In genomic region chr2:23642516-23642915, GRCh38 we compare ENCODE assay signal across 17 cellular contexts.
DNase-seq lines count a peak whose midpoint lies in the region; ATAC-seq and TF ChIP-seq lines count a peak whose summit lies in the region.
"Had no signal": no experiment of that assay in that cellular context is flagged by ENCODE, and none has a peak within 500 bp of the region (broad histone marks: within the 10 kb centered on the region; RNA-seq: fewer than 3 reads in every experiment).

No MANE protein-coding gene starts in this region.

- H3K36me3 Mint-ChIP-seq in MCF 10A (ENCODE audit: insufficient read depth, unreplicated experiment) = peaks cover 37% of the 10 kb centered on the region

- CTCF ChIA-PET in MCF 10A (lab: Yijun Ruan, JAX) = interaction anchor here (0.6 kb wide), 1 partner anchor 242 kb away, joined by 4 read pairs; no protein-coding TSS in a partner anchor

- H4K8ac ChIP-seq in neuronal stem cell (ENCODE audit: low read depth, low read length) = no peak overlapping the region

- TF ChIP-seq CTCF in upper lobe of right lung (IDR thresholded peaks at IDR 0.05) = no peak
- no peak for TF ChIP-seq CTCF in MCF 10A (IDR thresholded peaks at IDR 0.05; ENCODE audit: unreplicated experiment)

- BruUV-seq in MCF 10A (replicated peaks; lab: Mats Ljungman, UMichigan) = no TSS peak

- peak overlapping the region; percentile 35 for H2BK5ac ChIP-seq in neuronal stem cell (ENCODE audit: low read length)

- no peaks in the 10 kb centered on the region for H3K4me1 Mint-ChIP-seq in MCF 10A (ENCODE audit: insufficient read depth, unreplicated experiment)
- H3K4me1 Mint-ChIP-seq: B cell had no signal

- ATAC-seq in Right ventricle myocardium inferior (no peak), left cardiac atrium (no peak), upper lobe of right lung (peak; percentile 10)
- ATAC-seq: A549; CD8-positive, alpha-beta T cell had no signal

- H3K27ac ChIP-seq in neuronal stem cell (replicated peaks; ENCODE audit: low read length) (no peak overlapping the region), upper lobe of right lung (no peak overlapping the region)
- H3K27ac ChIP-seq: 22Rv1; A549; BLaER1 treated with 17β-estradiol and CSF1 and Interleukin-3, amounts not matched to agents 10 nM and 100 nM; C4-2B had no signal

- H3K9me3 ChIP-seq in neuronal stem cell (replicated peaks in 1 of 2; ENCODE audit: control insufficient read depth in 2 of 2, insufficient read depth in 1 of 2, low read depth in 1 of 2, low read length in 2 of 2) (peaks cover 7 to 10% of the 10 kb centered on the region in 2 donors), upper lobe of right lung (no peaks in the 10 kb centered on the region)
- H3K9me3 ChIP-seq: A549, Caco-2 had no signal

- H3K4me2 ChIP-seq in neuronal stem cell (ENCODE audit: insufficient read depth, low read length, poor library complexity, severe bottlenecking) = no peak overlapping the region
- H3K4me2 ChIP-seq: A549; BLaER1 treated with 17β-estradiol and CSF1 and Interleukin-3, amounts not matched to agents 10 nM and 100 nM had no signal

- peak overlapping the region; percentile 57 for H3K23ac ChIP-seq in neuronal stem cell (ENCODE audit: low read depth, low read length, poor library complexity)

- peak; percentile 64 for DNase-seq in Right ventricle myocardium inferior (ENCODE audit: missing footprints)
- no peak for DNase-seq in left cardiac atrium
- no peak for DNase-seq in neuronal stem cell (ENCODE audit: low spot score)
- no peak for DNase-seq in upper lobe of right lung
- DNase-seq in MCF 10A (ENCODE audit: unreplicated experiment) = no peak
- DNase-seq: AML-193; Caco-2; Calu3; CD4-positive, alpha-beta T cell; CD8-positive, alpha-beta T cell; DMS79 treated with DMSO at 0.1 percent for 48 hours; GF-D8 had no signal

- no peak overlapping the region for H3K14ac ChIP-seq in neuronal stem cell (ENCODE audit: low read length)

- POLR2A ChIA-PET in MCF 10A (lab: Yijun Ruan, JAX) = no interaction called here

- no peak overlapping the region for H3K4me3 Mint-ChIP-seq in MCF 10A (ENCODE audit: unreplicated experiment)
- H3K4me3 Mint-ChIP-seq: B cell; CD4-positive, alpha-beta T cell; CD8-positive, alpha-beta T cell had no signal

- H3K4ac ChIP-seq in neuronal stem cell (ENCODE audit: low read length) = peak overlapping the region; percentile 47

- H3K4me1 ChIP-seq in neuronal stem cell (ENCODE audit: control insufficient read depth in 2 of 2, insufficient read depth in 1 of 2, low read depth in 1 of 2, low read length in 2 of 2) (peaks cover 0 to 9% of the 10 kb centered on the region in 2 donors), upper lobe of right lung (no peaks in the 10 kb centered on the region)
- H3K4me1 ChIP-seq: A549; BLaER1 treated with 17β-estradiol and CSF1 and Interleukin-3, amounts not matched to agents 10 nM and 100 nM; Caco-2 had no signal

- H3K4me3 ChIP-seq in neuronal stem cell (ENCODE audit: low read length in 2 of 2) (no peak overlapping the region), upper lobe of right lung (no peak overlapping the region)
- H3K4me3 ChIP-seq: A549; BLaER1 treated with 17β-estradiol and CSF1 and Interleukin-3, amounts not matched to agents 10 nM and 100 nM had no signal

- intact Hi-C loops in Right ventricle myocardium inferior (cut with DNase I) = no loop called here
- intact Hi-C loops in left cardiac atrium (cut with DNase I) = no loop called here
- intact Hi-C loops in upper lobe of right lung (cut with DNase I) = no loop called here
- intact Hi-C loops in MCF 10A (cut with micrococcal nuclease) = no loop called here

- H4K91ac ChIP-seq in neuronal stem cell (ENCODE audit: low read depth, low read length, poor library complexity) = no peak overlapping the region

- H3K9me3 Mint-ChIP-seq in MCF 10A (ENCODE audit: unreplicated experiment) = no peaks in the 10 kb centered on the region
- H3K9me3 Mint-ChIP-seq: CD4-positive, alpha-beta T cell; CD8-positive, alpha-beta T cell had no signal

- H2BK15ac ChIP-seq in neuronal stem cell (ENCODE audit: low read length) = no peak overlapping the region

- H3K36me3 ChIP-seq in neuronal stem cell (replicated peaks in 1 of 2; ENCODE audit: control insufficient read depth in 2 of 2, insufficient read depth in 2 of 2, low read length in 2 of 2) (peaks cover 0 to 4% of the 10 kb centered on the region in 2 donors), upper lobe of right lung (peaks cover 5% of the 10 kb centered on the region)
- H3K36me3 ChIP-seq: BLaER1 treated with 17β-estradiol and CSF1 and Interleukin-3, amounts not matched to agents 10 nM and 100 nM had no signal

- H2AK5ac ChIP-seq in neuronal stem cell (ENCODE audit: low read depth, low read length) = peak overlapping the region; percentile 32

- no peaks in the 10 kb centered on the region for H3K27me3 Mint-ChIP-seq in MCF 10A (ENCODE audit: insufficient read depth, unreplicated experiment)
- H3K27me3 Mint-ChIP-seq: B cell; CD4-positive, alpha-beta T cell had no signal

- no peak overlapping the region for H2BK12ac ChIP-seq in neuronal stem cell (ENCODE audit: low read length)

- H3K18ac ChIP-seq in neuronal stem cell (ENCODE audit: low read length) = peak overlapping the region; percentile 67

- no peak overlapping the region for H3K9ac ChIP-seq in neuronal stem cell (ENCODE audit: low read depth, low read length, poor library complexity)
- H3K9ac ChIP-seq: BLaER1 treated with 17β-estradiol and CSF1 and Interleukin-3, amounts not matched to agents 10 nM and 100 nM had no signal

- WGBS in neuronal stem cell (ENCODE audit: extremely low coverage in 2 of 2, insufficient read length in 2 of 2, insufficient replicate concordance in 1 of 2), 2 donors = no CpG with 5 or more reads among the region's 24 CpGs

- H3K27ac Mint-ChIP-seq in MCF 10A (ENCODE audit: low read depth, unreplicated experiment) = no peak overlapping the region
- H3K27ac Mint-ChIP-seq: B cell; CD4-positive, alpha-beta T cell; CD8-positive, alpha-beta T cell had no signal

- H3K79me1 ChIP-seq in neuronal stem cell (ENCODE audit: low read depth, low read length) = no peaks in the 10 kb centered on the region

- H2AFZ ChIP-seq in neuronal stem cell (ENCODE audit: low read length) = no peak overlapping the region

- no peak overlapping the region for H2BK120ac ChIP-seq in neuronal stem cell (ENCODE audit: low read depth, low read length)

- H3K27me3 ChIP-seq in neuronal stem cell (ENCODE audit: control insufficient read depth in 3 of 3, insufficient read depth in 3 of 3, low read depth in 1 of 3, low read length in 3 of 3) (no peaks in the 10 kb centered on the region), upper lobe of right lung (no peaks in the 10 kb centered on the region)
- H3K27me3 ChIP-seq: BLaER1 treated with 17β-estradiol and CSF1 and Interleukin-3, amounts not matched to agents 10 nM and 100 nM had no signal
